8 cellular contexts compared by ENCODE assay signal in genomic region chr10:19819419-19820033, GRCh38. TPM values are rescaled to one million over a fixed set of nuclear protein-coding genes. Genes with fewer than 3 reads are reported as not detected.
DNase-seq lines count a peak whose midpoint lies in the region; ATAC-seq, FAIRE-seq and TF ChIP-seq lines count a peak whose summit lies in the region.

No MANE protein-coding gene starts in this region.

- H3K36me3 ChIP-seq in Karpas-422 (ENCODE audit: insufficient read depth, low read length) (no peaks in the 10 kb centered on the region), testis (ENCODE audit: low read depth, missing control alignments) (no peaks in the 10 kb centered on the region)

- H3K79me2 ChIP-seq in Karpas-422 (ENCODE audit: low read length), result no peaks in the 10 kb centered on the region

- no peaks in the 10 kb centered on the region for H4K20me1 ChIP-seq in Karpas-422 (ENCODE audit: insufficient read depth, low read depth, low read length)

- H3K9ac ChIP-seq in Karpas-422 (ENCODE audit: low read length), result no peak overlapping the region

- DNase-seq in NOMO-1 treated with DMSO at 0.1 percent for 48 hours (lab: John Stamatoyannopoulos, UW; ENCODE audit: unreplicated experiment) (peak; percentile 73), NOMO-1 treated with dmso at 0.1 percent for 144 hours (lab: John Stamatoyannopoulos, UW; ENCODE audit: unreplicated experiment) (no peak), Karpas-422 (peak; percentile 75), amniotic epithelial cell (ENCODE audit: low read depth) (peak; percentile 74), testis (peak; percentile 76)

- peak; percentile 96 for FAIRE-seq in islet of Langerhans (lab: Jason Lieb, UNC)

- intact Hi-C loops in testis (cut with DNase I; ENCODE audit: low total_unique reads), result loop anchor here (10.0 kb wide), 1 partner anchor 945 kb away; no protein-coding TSS in a partner anchor

- H3K9me2 ChIP-seq in Karpas-422 (replicated peaks; ENCODE audit: insufficient read depth, low read length), result no peaks in the 10 kb centered on the region

- no peak overlapping the region for H3K27ac ChIP-seq in Karpas-422 (ENCODE audit: low read length)
- H3K27ac ChIP-seq in testis, result peak overlapping the region in 1 of 2 donors; percentile 88

- TF ChIP-seq POLR2A in testis (IDR thresholded peaks at IDR 0.05), result no peak

- no peak overlapping the region for H2AFZ ChIP-seq in Karpas-422 (ENCODE audit: low read length)

- no peaks in the 10 kb centered on the region for H3K4me1 ChIP-seq in Karpas-422 (ENCODE audit: low read length)
- H3K4me1 ChIP-seq in testis, result peaks cover 12% of the 10 kb centered on the region

- H3K4me3 ChIP-seq in Karpas-422 (ENCODE audit: low read length) (no peak overlapping the region), testis (no peak overlapping the region)

- no peak overlapping the region for H3K4me2 ChIP-seq in Karpas-422 (ENCODE audit: low read depth, low read length, poor library complexity, severe bottlenecking)

- ATAC-seq in HG03139 (IDR thresholded peaks at IDR 0.05; ENCODE audit: unreplicated experiment), result no peak
- ATAC-seq in HG03280 (IDR thresholded peaks at IDR 0.05; ENCODE audit: unreplicated experiment), result no peak

- no peaks in the 10 kb centered on the region for H3K27me3 ChIP-seq in Karpas-422 (ENCODE audit: low read length)
- no peaks in the 10 kb centered on the region for H3K27me3 ChIP-seq in testis

- peak; percentile 83 to 93 (median 86) for TF ChIP-seq CTCF in testis (IDR thresholded peaks at IDR 0.05)

- WGBS in testis, 2 donors, result 0 to 1% methylated on average over 2 of the region's 2 CpGs

- H3K9me3 ChIP-seq in Karpas-422 (ENCODE audit: low read length) (peaks cover 3% of the 10 kb centered on the region; the same call in 1 of the 2 replicates), testis (no peaks in the 10 kb centered on the region)

RNA-seq across cellular contexts. Expression of gene PLXDC2, which starts 3.3 kb away (rescaled TPM):
- not detected in 2 replicates for total RNA-seq in Karpas-422 (2014; rRNA removed; shearing (Covaris generic); ENCODE audit: low replicate concordance)
- total RNA-seq in testis, result 10 to 100 TPM; 53.6 to 81.7 TPM
- polyA plus RNA-seq in testis (ENCODE audit: insufficient read depth, low read depth, low replicate concordance), result 27.5 TPM

Comparison
In these comparisons a context has a peak if more than half of its experiments do, and no peak if none do; other contexts are left out.
1. RNA of gene PLXDC2, which starts 3.3 kb away (total RNA-seq): 53.6 to 81.7 TPM in testis; not detected in Karpas-422; every median in the first group is over 10 times any median in the second.